15 cellular contexts compared by ENCODE assay signal in genomic region chr1:12553963-12554362, GRCh38.
A peak's percentile ranks its signal among the peaks of the same experiment; 100 is the strongest.
DNase-seq lines count a peak whose midpoint lies in the region; ATAC-seq and TF ChIP-seq lines count a peak whose summit lies in the region.
"Had no signal": no experiment of that assay in that cellular context is flagged by ENCODE, and none has a peak within 500 bp of the region (broad histone marks: within the 10 kb centered on the region; RNA-seq: fewer than 3 reads in every experiment).

No MANE protein-coding gene starts in this region.

- H3K27ac Mint-ChIP-seq in activated CD8-positive, alpha-beta T cell treated with anti-CD3 and anti-CD28 coated beads for 36 hours, result no peak overlapping the region
- no peak overlapping the region for H3K27ac Mint-ChIP-seq in activated CD8-positive, alpha-beta T cell treated with anti-CD3 and anti-CD28 coated beads, Interleukin-2, amount 10 ng/mL, durations not matched to agents 7 days and 5 days
- peak overlapping the region; percentile 13 for H3K27ac Mint-ChIP-seq in activated T-helper 17 cell treated with anti-CD3 and anti-CD28 coated beads, Interleukin-2, amount 50 U/mL, for 72 hours
- H3K27ac Mint-ChIP-seq: stimulated activated naive CD8-positive, alpha-beta T cell treated with anti-CD3 and anti-CD28 coated beads, Interleukin-15, Interleukin-2, amounts not matched to agents 100 ng/mL and 50 ng/mL, for 24 hours had no signal

- WGBS in thyroid gland, 2 donors, result 83 to 87% methylated on average over 3 of the region's 3 CpGs

- peaks cover 3% of the 10 kb centered on the region for H3K9me3 Mint-ChIP-seq in activated CD8-positive, alpha-beta T cell treated with anti-CD3 and anti-CD28 coated beads for 36 hours
- H3K9me3 Mint-ChIP-seq in activated CD8-positive, alpha-beta T cell treated with anti-CD3 and anti-CD28 coated beads, Interleukin-2, amount 10 ng/mL, durations not matched to agents 7 days and 5 days (ENCODE audit: insufficient read depth), result no peaks in the 10 kb centered on the region
- H3K9me3 Mint-ChIP-seq in activated T-helper 17 cell treated with anti-CD3 and anti-CD28 coated beads, Interleukin-2, amount 50 U/mL, for 72 hours, result no peaks in the 10 kb centered on the region
- H3K9me3 Mint-ChIP-seq: stimulated activated naive CD8-positive, alpha-beta T cell treated with anti-CD3 and anti-CD28 coated beads, Interleukin-15, Interleukin-2, amounts not matched to agents 100 ng/mL and 50 ng/mL, for 24 hours had no signal

- no peaks in the 10 kb centered on the region for H3K36me3 Mint-ChIP-seq in activated CD8-positive, alpha-beta T cell treated with anti-CD3 and anti-CD28 coated beads for 36 hours (ENCODE audit: low read depth)
- no peaks in the 10 kb centered on the region for H3K36me3 Mint-ChIP-seq in activated CD8-positive, alpha-beta T cell treated with anti-CD3 and anti-CD28 coated beads, Interleukin-2, amount 10 ng/mL, durations not matched to agents 7 days and 5 days (ENCODE audit: low read depth)
- H3K36me3 Mint-ChIP-seq in activated T-helper 17 cell treated with anti-CD3 and anti-CD28 coated beads, Interleukin-2, amount 50 U/mL, for 72 hours (ENCODE audit: low read depth), result no peaks in the 10 kb centered on the region
- H3K36me3 Mint-ChIP-seq: CD4-positive, alpha-beta memory T cell; naive thymus-derived CD4-positive, alpha-beta T cell had no signal

- intact Hi-C loops in activated CD8-positive, alpha-beta T cell treated with anti-CD3 and anti-CD28 coated beads for 36 hours (cut with micrococcal nuclease), result no loop called here
- intact Hi-C loops in thyroid gland (cut with DNase I), result no loop called here

- TF ChIP-seq CTCF in activated CD8-positive, alpha-beta T cell treated with anti-CD3 and anti-CD28 coated beads for 36 hours (IDR thresholded peaks at IDR 0.05), result no peak
- no peak for TF ChIP-seq CTCF in thyroid gland (IDR thresholded peaks at IDR 0.05)

- H3K27ac ChIP-seq in thyroid gland, result peak overlapping the region in 2 of 3 donors; percentile 49 to 58
- H3K27ac ChIP-seq: 22Rv1 had no signal

- H3K9me3 ChIP-seq in thyroid gland, result no peaks in the 10 kb centered on the region
- no peaks in the 10 kb centered on the region for H3K9me3 ChIP-seq in HAP-1

- peaks cover 8% of the 10 kb centered on the region for H3K4me1 Mint-ChIP-seq in activated CD8-positive, alpha-beta T cell treated with anti-CD3 and anti-CD28 coated beads for 36 hours (ENCODE audit: low read depth)
- H3K4me1 Mint-ChIP-seq in activated CD8-positive, alpha-beta T cell treated with anti-CD3 and anti-CD28 coated beads, Interleukin-2, amount 10 ng/mL, durations not matched to agents 7 days and 5 days (ENCODE audit: low read depth), result peaks cover 16% of the 10 kb centered on the region
- no peaks in the 10 kb centered on the region for H3K4me1 Mint-ChIP-seq in activated T-helper 17 cell treated with anti-CD3 and anti-CD28 coated beads, Interleukin-2, amount 50 U/mL, for 72 hours
- H3K4me1 Mint-ChIP-seq: CD4-positive, alpha-beta memory T cell had no signal

- peak; percentile 41 for ATAC-seq in activated CD8-positive, alpha-beta T cell treated with anti-CD3 and anti-CD28 coated beads for 36 hours
- no peak for ATAC-seq in activated CD8-positive, alpha-beta T cell treated with anti-CD3 and anti-CD28 coated beads, Interleukin-2, amount 10 ng/mL, durations not matched to agents 7 days and 5 days
- peak; percentile 44 for ATAC-seq in activated T-helper 17 cell treated with anti-CD3 and anti-CD28 coated beads, Interleukin-2, amount 50 U/mL, for 72 hours (replicated peaks)
- ATAC-seq: naive thymus-derived CD4-positive, alpha-beta T cell had no signal

- DNase-seq in activated CD8-positive, alpha-beta T cell treated with anti-CD3 and anti-CD28 coated beads for 36 hours, result no peak
- DNase-seq in activated CD8-positive, alpha-beta T cell treated with anti-CD3 and anti-CD28 coated beads, Interleukin-2, amount 10 ng/mL, durations not matched to agents 7 days and 5 days, result no peak
- DNase-seq in medulla oblongata (ENCODE audit: extremely low spot score) (peak; percentile 10), thyroid gland (no peak), HAP-1 (ENCODE audit: low spot score in 2 of 2) (no peak)
- DNase-seq in stimulated activated CD4-positive, alpha-beta T cell treated with anti-CD3 and anti-CD28 coated beads, Interleukin-4, amount 100 ng/mL, for 1 hour, result no peak
- DNase-seq in effector CD8-positive, alpha-beta T cell (lab: John Stamatoyannopoulos, UW), result no peak
- DNase-seq: CD4-positive, alpha-beta memory T cell; foreskin fibroblast; MM.1S; naive thymus-derived CD4-positive, alpha-beta T cell had no signal

- POLR2A ChIA-PET in activated CD8-positive, alpha-beta T cell treated with anti-CD3 and anti-CD28 coated beads for 36 hours (lab: Charles Lee), result no interaction called here
- POLR2A ChIA-PET in activated CD8-positive, alpha-beta T cell treated with anti-CD3 and anti-CD28 coated beads, Interleukin-2, amount 10 ng/mL, durations not matched to agents 7 days and 5 days (lab: Charles Lee), result no interaction called here

- H3K27me3 ChIP-seq in thyroid gland (no peaks in the 10 kb centered on the region), HAP-1 (ENCODE audit: low read depth) (no peaks in the 10 kb centered on the region)

- no peaks in the 10 kb centered on the region for H3K27me3 Mint-ChIP-seq in activated CD8-positive, alpha-beta T cell treated with anti-CD3 and anti-CD28 coated beads for 36 hours
- H3K27me3 Mint-ChIP-seq in activated CD8-positive, alpha-beta T cell treated with anti-CD3 and anti-CD28 coated beads, Interleukin-2, amount 10 ng/mL, durations not matched to agents 7 days and 5 days (ENCODE audit: low read depth), result no peaks in the 10 kb centered on the region
- H3K27me3 Mint-ChIP-seq in activated T-helper 17 cell treated with anti-CD3 and anti-CD28 coated beads, Interleukin-2, amount 50 U/mL, for 72 hours, result no peaks in the 10 kb centered on the region
- H3K27me3 Mint-ChIP-seq: CD4-positive, alpha-beta memory T cell; naive thymus-derived CD4-positive, alpha-beta T cell; stimulated activated naive CD8-positive, alpha-beta T cell treated with anti-CD3 and anti-CD28 coated beads, Interleukin-15, Interleukin-2, amounts not matched to agents 100 ng/mL and 50 ng/mL, for 24 hours had no signal

- in situ Hi-C loops in HAP-1 (cut with MboI; ENCODE audit: low sequenced_read_pairs), result no loop called here

- CTCF ChIA-PET in activated CD8-positive, alpha-beta T cell treated with anti-CD3 and anti-CD28 coated beads for 36 hours (lab: Charles Lee), result no interaction called here
- CTCF ChIA-PET in activated CD8-positive, alpha-beta T cell treated with anti-CD3 and anti-CD28 coated beads, Interleukin-2, amount 10 ng/mL, durations not matched to agents 7 days and 5 days (lab: Charles Lee), result no interaction called here

- H3K4me1 ChIP-seq in thyroid gland, result peaks cover 34 to 60% of the 10 kb centered on the region in 2 donors
- H3K4me1 ChIP-seq in HAP-1, result 0 out of 2 replicates have a peak, but pooled peaks cover 2% of the 10 kb centered on the region

- H3K36me3 ChIP-seq in thyroid gland, result no peaks in the 10 kb centered on the region
- no peaks in the 10 kb centered on the region for H3K36me3 ChIP-seq in HAP-1 (replicated peaks)

- TF ChIP-seq POLR2A in thyroid gland (IDR thresholded peaks at IDR 0.05), result no peak

- no peak overlapping the region for H3K4me3 Mint-ChIP-seq in activated CD8-positive, alpha-beta T cell treated with anti-CD3 and anti-CD28 coated beads for 36 hours
- H3K4me3 Mint-ChIP-seq in activated CD8-positive, alpha-beta T cell treated with anti-CD3 and anti-CD28 coated beads, Interleukin-2, amount 10 ng/mL, durations not matched to agents 7 days and 5 days, result no peak overlapping the region
- H3K4me3 Mint-ChIP-seq in activated T-helper 17 cell treated with anti-CD3 and anti-CD28 coated beads, Interleukin-2, amount 50 U/mL, for 72 hours, result no peak overlapping the region
- H3K4me3 Mint-ChIP-seq: CD4-positive, alpha-beta memory T cell; naive thymus-derived CD4-positive, alpha-beta T cell; stimulated activated naive CD8-positive, alpha-beta T cell treated with anti-CD3 and anti-CD28 coated beads, Interleukin-15, Interleukin-2, amounts not matched to agents 100 ng/mL and 50 ng/mL, for 24 hours had no signal

- H3K4me3 ChIP-seq in thyroid gland (replicated peaks in 1 of 3) (no peak overlapping the region), HAP-1 (no peak overlapping the region)
- H3K4me3 ChIP-seq: skin epidermis had no signal
